In genomic region chr3:32448686-32449474, GRCh38 we compare ENCODE assay signal across 15 cellular contexts. TPM values are rescaled to one million over a fixed set of nuclear protein-coding genes. Genes with fewer than 3 reads are reported as not detected.
DNase-seq lines count a peak whose midpoint lies in the region; ATAC-seq and TF ChIP-seq lines count a peak whose summit lies in the region.
"Had no signal": no experiment of that assay in that cellular context is flagged by ENCODE, and none has a peak within 500 bp of the region (broad histone marks: within the 10 kb centered on the region; RNA-seq: fewer than 3 reads in every experiment).

No MANE protein-coding gene starts in this region.

- no peaks in the 10 kb centered on the region for H3K27me3 Mint-ChIP-seq in activated T-helper 17 cell treated with anti-CD3 and anti-CD28 coated beads, Interleukin-2, amount 50 U/mL, for 72 hours
- no peaks in the 10 kb centered on the region for H3K27me3 Mint-ChIP-seq in stimulated activated naive B cell treated with anti-CD40 and anti-IgM and Interleukin-4, amounts not matched to agents 10 μg/mL and 1 μg/mL and 100 μg/mL, for 72 hours
- no peaks in the 10 kb centered on the region for H3K27me3 Mint-ChIP-seq in GM23338 (ENCODE audit: insufficient read depth, low read depth, poor library complexity)

- no peaks in the 10 kb centered on the region for H4K20me1 ChIP-seq in GM23338 (replicated peaks; ENCODE audit: insufficient read depth)

- H3K36me3 Mint-ChIP-seq in activated T-helper 17 cell treated with anti-CD3 and anti-CD28 coated beads, Interleukin-2, amount 50 U/mL, for 72 hours (ENCODE audit: low read depth), result peaks cover 71% of the 10 kb centered on the region
- peaks cover 47 to 63% of the 10 kb centered on the region in 2 donors for H3K36me3 Mint-ChIP-seq in stimulated activated naive B cell treated with anti-CD40 and anti-IgM and Interleukin-4, amounts not matched to agents 10 μg/mL and 1 μg/mL and 100 μg/mL, for 72 hours
- peaks cover 6% of the 10 kb centered on the region; the same call in 2 of the 3 replicates for H3K36me3 Mint-ChIP-seq in GM23338 (ENCODE audit: low read depth)

- H3K27ac ChIP-seq in GM23338 (ENCODE audit: low read depth), result no peak overlapping the region
- H3K27ac ChIP-seq: colonic mucosa, transverse colon, WERI-Rb-1 had no signal

- no peaks in the 10 kb centered on the region for H3K9me3 Mint-ChIP-seq in activated T-helper 17 cell treated with anti-CD3 and anti-CD28 coated beads, Interleukin-2, amount 50 U/mL, for 72 hours
- no peaks in the 10 kb centered on the region for H3K9me3 Mint-ChIP-seq in stimulated activated naive B cell treated with anti-CD40 and anti-IgM and Interleukin-4, amounts not matched to agents 10 μg/mL and 1 μg/mL and 100 μg/mL, for 72 hours
- H3K9me3 Mint-ChIP-seq in GM23338, result no peaks in the 10 kb centered on the region

- DNase-seq in activated effector memory CD4-positive, alpha-beta T cell treated with anti-CD3 and anti-CD28 coated beads, Interleukin-2, amount 50 U/mL, for 16 hours, result peak; percentile 57
- no peak for DNase-seq in activated effector memory CD4-positive, alpha-beta T cell treated with Interleukin-2 at 50 U/mL for 16 hours
- DNase-seq in medulla oblongata (ENCODE audit: extremely low spot score) (peak; percentile 38), T-helper 1 cell (no peak), GM23338 (ENCODE audit: low spot score) (no peak)
- no peak for DNase-seq in stimulated activated naive B cell treated with anti-CD40 and anti-IgM and Interleukin-4, amounts not matched to agents 10 μg/mL and 1 μg/mL and 100 μg/mL, for 72 hours
- DNase-seq: colonic mucosa; NCI-H187 treated with DMSO at 0.1 percent for 48 hours; NCI-H526; stimulated activated CD4-positive, alpha-beta T cell treated with anti-CD3 and anti-CD28 coated beads, Interleukin-2, amount 100 ng/mL, for 48 hours; stimulated activated CD8-positive, alpha-beta memory T cell treated with anti-CD3 and anti-CD28 coated beads, Interleukin-4, amount 100 ng/mL, for 48 hours; transverse colon; WERI-Rb-1 had no signal

- H3K4me1 Mint-ChIP-seq in activated T-helper 17 cell treated with anti-CD3 and anti-CD28 coated beads, Interleukin-2, amount 50 U/mL, for 72 hours, result peaks cover 24% of the 10 kb centered on the region
- H3K4me1 Mint-ChIP-seq in stimulated activated naive B cell treated with anti-CD40 and anti-IgM and Interleukin-4, amounts not matched to agents 10 μg/mL and 1 μg/mL and 100 μg/mL, for 72 hours, result peaks cover 26 to 47% of the 10 kb centered on the region in 2 donors
- H3K4me1 Mint-ChIP-seq in GM23338, result peaks cover 17% of the 10 kb centered on the region

- H2AFZ ChIP-seq in GM23338, result no peak overlapping the region

- H3K4me2 ChIP-seq in GM23338, result no peak overlapping the region

- H3K36me3 ChIP-seq in GM23338 (ENCODE audit: insufficient read depth), result peaks cover 6% of the 10 kb centered on the region; the same call in 1 of the 2 replicates
- H3K36me3 ChIP-seq: colonic mucosa, transverse colon, WERI-Rb-1 had no signal

- H3K4me1 ChIP-seq in GM23338 (ENCODE audit: insufficient read depth), result no peaks in the 10 kb centered on the region; the same call in 1 of the 2 replicates
- H3K4me1 ChIP-seq: colonic mucosa had no signal

- H3K4me3 ChIP-seq in GM23338, result no peak overlapping the region
- H3K4me3 ChIP-seq: colonic mucosa, transverse colon had no signal

- H3K27ac Mint-ChIP-seq in activated T-helper 17 cell treated with anti-CD3 and anti-CD28 coated beads, Interleukin-2, amount 50 U/mL, for 72 hours, result peak overlapping the region; percentile 63
- H3K27ac Mint-ChIP-seq in stimulated activated naive B cell treated with anti-CD40 and anti-IgM and Interleukin-4, amounts not matched to agents 10 μg/mL and 1 μg/mL and 100 μg/mL, for 72 hours, result peak overlapping the region; percentile 62
- H3K27ac Mint-ChIP-seq in GM23338, result no peak overlapping the region

- no peak overlapping the region for H3K4me3 Mint-ChIP-seq in activated T-helper 17 cell treated with anti-CD3 and anti-CD28 coated beads, Interleukin-2, amount 50 U/mL, for 72 hours
- H3K4me3 Mint-ChIP-seq in stimulated activated naive B cell treated with anti-CD40 and anti-IgM and Interleukin-4, amounts not matched to agents 10 μg/mL and 1 μg/mL and 100 μg/mL, for 72 hours, result no peak overlapping the region
- no peak overlapping the region for H3K4me3 Mint-ChIP-seq in GM23338

- H3K79me2 ChIP-seq in GM23338 (replicated peaks; ENCODE audit: insufficient read depth), result 0 out of 2 replicates have a peak, but pooled peaks cover 5% of the 10 kb centered on the region

- no peaks in the 10 kb centered on the region for H3F3A ChIP-seq in GM23338 (replicated peaks; ENCODE audit: low read depth)

- no peaks in the 10 kb centered on the region for H3K9me2 ChIP-seq in GM23338 (ENCODE audit: insufficient read depth)

- ATAC-seq in activated T-helper 17 cell treated with anti-CD3 and anti-CD28 coated beads, Interleukin-2, amount 50 U/mL, for 72 hours (replicated peaks), result no peak
- ATAC-seq in stimulated activated naive B cell treated with anti-CD40 and anti-IgM and Interleukin-4, amounts not matched to agents 10 μg/mL and 1 μg/mL and 100 μg/mL, for 72 hours (replicated peaks), result no peak
- ATAC-seq in GM19467 (IDR thresholded peaks at IDR 0.05; ENCODE audit: unreplicated experiment) (no peak), GM23338 (no peak)

- H3K27me3 ChIP-seq in GM23338 (ENCODE audit: insufficient read depth), result no peaks in the 10 kb centered on the region
- H3K27me3 ChIP-seq: colonic mucosa, transverse colon had no signal

- TF ChIP-seq CTCF in GM23338 (conservative IDR thresholded peaks at IDR 0.05; ENCODE audit: low read depth in 2 of 2), result no peak

TF ChIP-seq in GM23338, 12 proteins besides CTCF, POLR2A, EP300 and RAD21 (continues in another document):
- no peak for TF ChIP-seq CREB1 (CRISPR knock-in tag; IDR thresholded peaks at IDR 0.05; ENCODE audit: low read depth)
- TF ChIP-seq, protein P1, sequence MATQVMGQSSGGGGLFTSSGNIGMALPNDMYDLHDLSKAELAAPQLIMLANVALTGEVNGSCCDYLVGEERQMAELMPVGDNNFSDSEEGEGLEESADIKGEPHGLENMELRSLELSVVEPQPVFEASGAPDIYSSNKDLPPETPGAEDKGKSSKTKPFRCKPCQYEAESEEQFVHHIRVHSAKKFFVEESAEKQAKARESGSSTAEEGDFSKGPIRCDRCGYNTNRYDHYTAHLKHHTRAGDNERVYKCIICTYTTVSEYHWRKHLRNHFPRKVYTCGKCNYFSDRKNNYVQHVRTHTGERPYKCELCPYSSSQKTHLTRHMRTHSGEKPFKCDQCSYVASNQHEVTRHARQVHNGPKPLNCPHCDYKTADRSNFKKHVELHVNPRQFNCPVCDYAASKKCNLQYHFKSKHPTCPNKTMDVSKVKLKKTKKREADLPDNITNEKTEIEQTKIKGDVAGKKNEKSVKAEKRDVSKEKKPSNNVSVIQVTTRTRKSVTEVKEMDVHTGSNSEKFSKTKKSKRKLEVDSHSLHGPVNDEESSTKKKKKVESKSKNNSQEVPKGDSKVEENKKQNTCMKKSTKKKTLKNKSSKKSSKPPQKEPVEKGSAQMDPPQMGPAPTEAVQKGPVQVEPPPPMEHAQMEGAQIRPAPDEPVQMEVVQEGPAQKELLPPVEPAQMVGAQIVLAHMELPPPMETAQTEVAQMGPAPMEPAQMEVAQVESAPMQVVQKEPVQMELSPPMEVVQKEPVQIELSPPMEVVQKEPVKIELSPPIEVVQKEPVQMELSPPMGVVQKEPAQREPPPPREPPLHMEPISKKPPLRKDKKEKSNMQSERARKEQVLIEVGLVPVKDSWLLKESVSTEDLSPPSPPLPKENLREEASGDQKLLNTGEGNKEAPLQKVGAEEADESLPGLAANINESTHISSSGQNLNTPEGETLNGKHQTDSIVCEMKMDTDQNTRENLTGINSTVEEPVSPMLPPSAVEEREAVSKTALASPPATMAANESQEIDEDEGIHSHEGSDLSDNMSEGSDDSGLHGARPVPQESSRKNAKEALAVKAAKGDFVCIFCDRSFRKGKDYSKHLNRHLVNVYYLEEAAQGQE (IDR thresholded peaks at IDR 0.05; ENCODE audit: unreplicated experiment), result no peak
- TF ChIP-seq ZNF331 (CRISPR knock-in tag; IDR thresholded peaks at IDR 0.05; ENCODE audit: low read depth), result no peak
- TF ChIP-seq STAT1 (IDR thresholded peaks at IDR 0.05; ENCODE audit: unreplicated experiment), result no peak
- no peak for TF ChIP-seq NANOG (IDR thresholded peaks at IDR 0.05; ENCODE audit: borderline replicate concordance)
- no peak for TF ChIP-seq ZNF114 (CRISPR knock-in tag; IDR thresholded peaks at IDR 0.05)
- no peak for TF ChIP-seq ETS1 (IDR thresholded peaks at IDR 0.05)
- TF ChIP-seq JUNB (IDR thresholded peaks at IDR 0.05; ENCODE audit: unreplicated experiment), result no peak
- TF ChIP-seq EZH2 (IDR thresholded peaks at IDR 0.05; ENCODE audit: low read depth, unreplicated experiment), result no peak

RNA-seq across cellular contexts. Expression of gene CMTM6, which starts 53.8 kb away (rescaled TPM):
- 100 to 1,000 TPM; 101 to 124 TPM for total RNA-seq in activated T-helper 17 cell treated with anti-CD3 and anti-CD28 coated beads, Interleukin-2, amount 50 U/mL, for 72 hours
- 78.0 and 123 TPM in 2 replicates for total RNA-seq in GM23338 (2014; rRNA removed; shearing (Covaris generic))
- polyA plus RNA-seq in GM23338 (2016; fragmentation: Nextera tagmentation; extraction: Ambion mirVana), result 34.9 and 42.3 TPM in 2 replicates

RNA-seq across cellular contexts. Expression of gene CMTM7, which starts 57.2 kb away (rescaled TPM):
- 10 to 100 TPM; 26.9 to 51.1 TPM for total RNA-seq in activated T-helper 17 cell treated with anti-CD3 and anti-CD28 coated beads, Interleukin-2, amount 50 U/mL, for 72 hours
- total RNA-seq in GM23338 (2014; rRNA removed; shearing (Covaris generic)), result 23.6 and 32.2 TPM in 2 replicates
- 88.3 and 93.6 TPM in 2 replicates for polyA plus RNA-seq in GM23338 (2016; fragmentation: Nextera tagmentation; extraction: Ambion mirVana)

Comparison
In these comparisons a context has a peak if more than half of its experiments do, and no peak if none do; other contexts are left out.
1. DNase-seq: peak in activated effector memory CD4-positive, alpha-beta T cell treated with anti-CD3 and anti-CD28 coated beads, Interleukin-2, amount 50 U/mL, for 16 hours (single experiment) and medulla oblongata (single experiment); none in activated effector memory CD4-positive, alpha-beta T cell treated with Interleukin-2 at 50 U/mL for 16 hours (single experiment), stimulated activated naive B cell treated with anti-CD40 and anti-IgM and Interleukin-4, amounts not matched to agents 10 μg/mL and 1 μg/mL and 100 μg/mL, for 72 hours (single experiment), T-helper 1 cell (0 of 5) and GM23338 (single experiment).